22 cellular contexts compared by ENCODE assay signal in genomic region chr11:16630651-16631050, GRCh38.
A peak's percentile ranks its signal among the peaks of the same experiment; 100 is the strongest.
DNase-seq lines count a peak whose midpoint lies in the region; TF ChIP-seq lines count a peak whose summit lies in the region.
"Had no signal": no experiment of that assay in that cellular context is flagged by ENCODE, and none has a peak within 500 bp of the region (broad histone marks: within the 10 kb centered on the region; RNA-seq: fewer than 3 reads in every experiment).

No MANE protein-coding gene starts in this region.

- TF ChIP-seq CTCF in stomach (IDR thresholded peaks at IDR 0.05) = no peak

- H3K27me3 ChIP-seq in stomach = no peaks in the 10 kb centered on the region
- H3K27me3 ChIP-seq: BLaER1 treated with 17β-estradiol and CSF1 and Interleukin-3, amounts not matched to agents 10 nM and 100 nM had no signal

- H3K9me3 ChIP-seq in stomach = peaks cover 0 to 26% (median 10%) of the 10 kb centered on the region in 4 donors
- H3K9me3 ChIP-seq: A549 had no signal

- H3K36me3 ChIP-seq in stomach = no peaks in the 10 kb centered on the region
- H3K36me3 ChIP-seq: BLaER1 treated with 17β-estradiol and CSF1 and Interleukin-3, amounts not matched to agents 10 nM and 100 nM had no signal

- no peak for TF ChIP-seq EP300 in stomach (IDR thresholded peaks at IDR 0.05)

- DNase-seq in COLO829 (ENCODE audit: low spot score) (peak; percentile 54), RPMI7951 (ENCODE audit: low read depth) (peak; percentile 11), foreskin melanocyte (peak; percentile 90), stomach (no peak), retina (no peak), RPMI8226 (no peak)
- DNase-seq: AML-193; CD4-positive, alpha-beta T cell; CD8-positive, alpha-beta T cell; COR-L47; DMS 273 treated with DMSO at 0.1 percent for 48 hours; DMS153; DMS53; DMS79; DND-41; EL; GDM1 had no signal

- H3K4me1 ChIP-seq in stomach = no peaks in the 10 kb centered on the region
- H3K4me1 ChIP-seq: A549; BLaER1 treated with 17β-estradiol and CSF1 and Interleukin-3, amounts not matched to agents 10 nM and 100 nM had no signal

- H3K4me3 ChIP-seq in stomach = no peak overlapping the region
- H3K4me3 ChIP-seq: A549; BLaER1 treated with 17β-estradiol and CSF1 and Interleukin-3, amounts not matched to agents 10 nM and 100 nM; GM12878 had no signal

- intact Hi-C loops in stomach (cut with DNase I; ENCODE audit: low total_unique reads) = no loop called here

- no peak overlapping the region for H3K27ac ChIP-seq in stomach
- H3K27ac ChIP-seq: 22Rv1; A549; BLaER1 treated with 17β-estradiol and CSF1 and Interleukin-3, amounts not matched to agents 10 nM and 100 nM; C4-2B had no signal

- TF ChIP-seq POLR2A in stomach (IDR thresholded peaks at IDR 0.05) = no peak

Comparison
In these comparisons a context has a peak if more than half of its experiments do, and no peak if none do; other contexts are left out.
1. DNase-seq: peak in COLO829 (single experiment), RPMI7951 (single experiment) and foreskin melanocyte (single experiment); none in stomach (single experiment), retina (single experiment) and RPMI8226 (single experiment).